In genomic region chr5:68431601-68432337, GRCh38 we compare ENCODE assay signal across 14 cellular contexts.
"Had no signal": no experiment of that assay in that cellular context is flagged by ENCODE, and none has a peak within 500 bp of the region (broad histone marks: within the 10 kb centered on the region; RNA-seq: fewer than 3 reads in every experiment).

No MANE protein-coding gene starts in this region.

- H3K36me3 Mint-ChIP-seq: natural killer cell treated with Interleukin-12 subunit alpha and Interleukin-12 subunit beta and Interleukin-15 and Interleukin-18, amount 100 ng/mL, for 72 hours; type B pancreatic cell had no signal

- H3K27me3 ChIP-seq: body of pancreas, stomach had no signal

- H3K4me3 ChIP-seq: body of pancreas, lung, stomach had no signal

- H3K4me3 Mint-ChIP-seq: activated naive CD4-positive, alpha-beta T cell treated with anti-CD3 and anti-CD28 coated beads for 36 hours; activated T-cell treated with anti-CD3 and anti-CD28 coated beads, Interleukin-2, amount 50 U/mL, for 4 hours; mesothelial cell of epicardium; natural killer cell treated with Interleukin-12 subunit alpha and Interleukin-12 subunit beta and Interleukin-15 and Interleukin-18, amount 100 ng/mL, for 72 hours; type B pancreatic cell had no signal

- H3K36me3 ChIP-seq: stomach had no signal

- H3K27ac ChIP-seq: body of pancreas had no signal

- H3K27ac Mint-ChIP-seq: activated naive CD4-positive, alpha-beta T cell treated with anti-CD3 and anti-CD28 coated beads for 36 hours; mesothelial cell of epicardium; type B pancreatic cell had no signal

- H3K27me3 Mint-ChIP-seq: natural killer cell treated with Interleukin-12 subunit alpha and Interleukin-12 subunit beta and Interleukin-15 and Interleukin-18, amount 100 ng/mL, for 72 hours had no signal

- H3K9me3 Mint-ChIP-seq: activated naive CD4-positive, alpha-beta T cell treated with anti-CD3 and anti-CD28 coated beads for 36 hours; activated T-cell treated with anti-CD3 and anti-CD28 coated beads, Interleukin-2, amount 50 U/mL, for 4 hours; natural killer cell treated with Interleukin-12 subunit alpha and Interleukin-12 subunit beta and Interleukin-15 and Interleukin-18, amount 100 ng/mL, for 72 hours had no signal

- H3K9me3 ChIP-seq: body of pancreas, stomach had no signal

- ATAC-seq: activated T-cell treated with anti-CD3 and anti-CD28 coated beads, Interleukin-2, amount 50 U/mL, for 4 hours; body of pancreas; left lobe of liver; natural killer cell treated with Interleukin-12 subunit alpha and Interleukin-12 subunit beta and Interleukin-15 and Interleukin-18, amount 100 ng/mL, for 72 hours had no signal

- H3K4me1 ChIP-seq: body of pancreas had no signal

- DNase-seq: activated CD8-positive, alpha-beta memory T cell treated with anti-CD3 and anti-CD28 coated beads, Interleukin-2, amount 50 U/mL, for 4 hours; body of pancreas; caudate nucleus; foreskin fibroblast; hippocampal formation; stomach; T-helper 9 cell had no signal
